In the genomic region with DNA sequence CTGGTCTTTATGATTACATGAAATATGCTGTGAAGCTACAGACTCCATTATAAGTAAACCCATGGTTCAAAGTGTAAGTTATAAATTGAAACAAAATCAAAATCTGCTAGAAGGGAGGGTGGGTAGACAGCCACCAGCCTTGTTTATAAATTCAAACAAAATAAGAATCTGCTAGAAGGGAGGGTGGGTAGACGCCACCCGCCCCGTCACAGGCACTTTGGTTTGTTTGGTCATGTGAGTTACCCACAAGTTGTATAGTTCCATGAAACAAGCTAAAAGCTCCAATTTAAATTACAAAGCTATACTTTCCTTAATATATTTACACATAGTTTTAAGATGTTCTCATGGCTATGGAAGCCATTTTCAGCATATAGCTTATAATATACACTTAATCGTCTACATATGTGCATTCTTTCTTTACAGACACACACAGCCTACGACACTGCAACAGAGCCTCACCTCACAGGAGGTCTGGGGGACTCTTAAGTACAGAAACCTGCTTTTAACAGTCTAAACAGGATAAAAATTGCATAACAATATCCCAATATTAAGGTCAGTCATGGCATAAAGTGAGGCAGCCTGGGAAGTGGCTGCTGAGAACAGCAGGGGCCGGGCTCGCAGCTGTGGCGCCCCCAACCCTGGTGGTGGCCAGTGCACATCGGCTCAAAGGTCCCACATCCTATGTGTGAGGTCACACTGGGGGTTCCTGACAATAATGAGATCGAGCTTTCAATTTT, we compare ENCODE assay signal across 23 cellular contexts. TPM values are rescaled to one million over a fixed set of nuclear protein-coding genes. Genes with fewer than 3 reads are reported as not detected.
DNase-seq lines count a peak whose midpoint lies in the region; ATAC-seq and TF ChIP-seq lines count a peak whose summit lies in the region.
"Had no signal": no experiment of that assay in that cellular context is flagged by ENCODE, and none has a peak within 500 bp of the region (broad histone marks: within the 10 kb centered on the region; RNA-seq: fewer than 3 reads in every experiment).

No MANE protein-coding gene starts in this region.

- no peak overlapping the region for H3K4me3 ChIP-seq in WERI-Rb-1 (ENCODE audit: low read depth, low read length)
- no peak overlapping the region for H3K4me3 ChIP-seq in sigmoid colon
- no peak overlapping the region for H3K4me3 ChIP-seq in right cardiac atrium (ENCODE audit: low read length)
- H3K4me3 ChIP-seq: heart right ventricle, pancreas, tibial artery had no signal

- no peak for TF ChIP-seq POLR2A in sigmoid colon (IDR thresholded peaks at IDR 0.05)

- H3K27ac ChIP-seq in WERI-Rb-1 = no peak overlapping the region
- H3K27ac ChIP-seq in sigmoid colon = peak overlapping the region; percentile 40 to 69 (median 46)
- no peak overlapping the region for H3K27ac ChIP-seq in right cardiac atrium (ENCODE audit: low read length)
- H3K27ac ChIP-seq: heart right ventricle, pancreas, tibial artery had no signal

- H3K9me3 ChIP-seq in WERI-Rb-1 (ENCODE audit: severe bottlenecking) (no peaks in the 10 kb centered on the region), sigmoid colon (no peaks in the 10 kb centered on the region), right cardiac atrium (ENCODE audit: control insufficient read depth, low read length) (no peaks in the 10 kb centered on the region)
- H3K9me3 ChIP-seq: heart right ventricle, pancreas, tibial artery had no signal

- DNase-seq in activated CD8-positive, alpha-beta T cell treated with anti-CD3 and anti-CD28 coated beads for 36 hours = no peak
- DNase-seq in activated CD8-positive, alpha-beta T cell treated with anti-CD3 and anti-CD28 coated beads, Interleukin-2, amount 10 ng/mL, durations not matched to agents 7 days and 5 days = no peak
- DNase-seq in WERI-Rb-1 (no peak), iPS-NIHi11 (ENCODE audit: low spot score) (peak; percentile 57), sigmoid colon (no peak), cerebellar nuclear complex (lab: John Stamatoyannopoulos, UW) (no peak), right cardiac atrium (no peak)
- DNase-seq: activated CD4-positive, alpha-beta memory T cell treated with anti-CD3 and anti-CD28 coated beads for 36 hours; activated gamma-delta T cell treated with Interleukin-2 at 50 U/mL for 16 hours; CD8-positive, alpha-beta T cell; foreskin fibroblast; heart right ventricle; Karpas-422; left ventricle myocardium superior; NCI-H345; NCI-H774; pancreas; stimulated activated naive CD8-positive, alpha-beta T cell treated with anti-CD3 and anti-CD28 coated beads, Interleukin-15, amount 100 ng/mL, for 72 hours; tibial artery had no signal

- no peaks in the 10 kb centered on the region for H3K27me3 ChIP-seq in WERI-Rb-1 (ENCODE audit: insufficient read depth, low read depth, severe bottlenecking)
- H3K27me3 ChIP-seq in sigmoid colon = no peaks in the 10 kb centered on the region
- H3K27me3 ChIP-seq in right cardiac atrium (ENCODE audit: control insufficient read depth, insufficient read depth) = no peaks in the 10 kb centered on the region
- H3K27me3 ChIP-seq: heart right ventricle, pancreas, tibial artery had no signal

- POLR2A ChIA-PET in activated CD8-positive, alpha-beta T cell treated with anti-CD3 and anti-CD28 coated beads for 36 hours (lab: Charles Lee) = interaction anchor here (0.9 kb wide), 1 partner anchor 28 kb away, joined by 4 read pairs; a partner anchor contains a TSS
- POLR2A ChIA-PET in activated CD8-positive, alpha-beta T cell treated with anti-CD3 and anti-CD28 coated beads, Interleukin-2, amount 10 ng/mL, durations not matched to agents 7 days and 5 days (lab: Charles Lee) = no interaction called here

- H3K4me1 ChIP-seq in sigmoid colon = no peaks in the 10 kb centered on the region
- H3K4me1 ChIP-seq in right cardiac atrium (ENCODE audit: control insufficient read depth, insufficient read depth, low read length) = no peaks in the 10 kb centered on the region
- H3K4me1 ChIP-seq: pancreas, tibial artery had no signal

- no peaks in the 10 kb centered on the region; the same call in none of the 2 replicates for H3K36me3 ChIP-seq in WERI-Rb-1
- peaks cover 19 to 81% (median 26%) of the 10 kb centered on the region in 4 donors for H3K36me3 ChIP-seq in sigmoid colon

- peak; percentile 27 for ATAC-seq in activated CD8-positive, alpha-beta T cell treated with anti-CD3 and anti-CD28 coated beads for 36 hours
- ATAC-seq in activated CD8-positive, alpha-beta T cell treated with anti-CD3 and anti-CD28 coated beads, Interleukin-2, amount 10 ng/mL, durations not matched to agents 7 days and 5 days = no peak
- ATAC-seq in right cardiac atrium (no peak), GM21717 (IDR thresholded peaks at IDR 0.05; ENCODE audit: unreplicated experiment) (no peak)
- ATAC-seq: CD8-positive, alpha-beta T cell; heart right ventricle; left ventricle myocardium superior; pancreas; stimulated activated naive CD8-positive, alpha-beta T cell treated with anti-CD3 and anti-CD28 coated beads, Interleukin-15, amount 100 ng/mL, for 72 hours had no signal

- H3K27me3 Mint-ChIP-seq in activated CD8-positive, alpha-beta T cell treated with anti-CD3 and anti-CD28 coated beads for 36 hours = no peaks in the 10 kb centered on the region
- H3K27me3 Mint-ChIP-seq in activated CD8-positive, alpha-beta T cell treated with anti-CD3 and anti-CD28 coated beads, Interleukin-2, amount 10 ng/mL, durations not matched to agents 7 days and 5 days (ENCODE audit: low read depth) = no peaks in the 10 kb centered on the region
- H3K27me3 Mint-ChIP-seq: activated CD4-positive, alpha-beta memory T cell treated with anti-CD3 and anti-CD28 coated beads for 36 hours; brain; stimulated activated naive CD8-positive, alpha-beta T cell treated with anti-CD3 and anti-CD28 coated beads, Interleukin-15, amount 100 ng/mL, for 72 hours had no signal

- intact Hi-C loops in activated CD8-positive, alpha-beta T cell treated with anti-CD3 and anti-CD28 coated beads for 36 hours (cut with micrococcal nuclease) = no loop called here
- intact Hi-C loops in sigmoid colon (cut with DNase I) (no loop called here), right cardiac atrium (cut with DNase I) (no loop called here)

- CTCF ChIA-PET in activated CD8-positive, alpha-beta T cell treated with anti-CD3 and anti-CD28 coated beads for 36 hours (lab: Charles Lee) = interaction anchor here (1.0 to 1.8 kb wide), 2 partner anchors 9 to 18 kb away, joined by 3 read pairs; no protein-coding TSS in a partner anchor
- CTCF ChIA-PET in activated CD8-positive, alpha-beta T cell treated with anti-CD3 and anti-CD28 coated beads, Interleukin-2, amount 10 ng/mL, durations not matched to agents 7 days and 5 days (lab: Charles Lee) = interaction anchor here (1.1 to 1.8 kb wide), 3 partner anchors 13 to 244 kb away, joined by 3 to 7 read pairs (median 5); no protein-coding TSS in a partner anchor

- H3K9me3 Mint-ChIP-seq in activated CD8-positive, alpha-beta T cell treated with anti-CD3 and anti-CD28 coated beads for 36 hours = no peaks in the 10 kb centered on the region
- H3K9me3 Mint-ChIP-seq in activated CD8-positive, alpha-beta T cell treated with anti-CD3 and anti-CD28 coated beads, Interleukin-2, amount 10 ng/mL, durations not matched to agents 7 days and 5 days (ENCODE audit: insufficient read depth) = no peaks in the 10 kb centered on the region
- H3K9me3 Mint-ChIP-seq: activated CD4-positive, alpha-beta memory T cell treated with anti-CD3 and anti-CD28 coated beads for 36 hours; brain; CD8-positive, alpha-beta T cell; mesothelial cell of epicardium; nephron; stimulated activated naive CD8-positive, alpha-beta T cell treated with anti-CD3 and anti-CD28 coated beads, Interleukin-15, amount 100 ng/mL, for 72 hours had no signal

- no peak overlapping the region for H3K27ac Mint-ChIP-seq in activated CD8-positive, alpha-beta T cell treated with anti-CD3 and anti-CD28 coated beads for 36 hours
- no peak overlapping the region for H3K27ac Mint-ChIP-seq in activated CD8-positive, alpha-beta T cell treated with anti-CD3 and anti-CD28 coated beads, Interleukin-2, amount 10 ng/mL, durations not matched to agents 7 days and 5 days
- H3K27ac Mint-ChIP-seq: nephron had no signal

- peaks cover 4% of the 10 kb centered on the region for H3K4me1 Mint-ChIP-seq in activated CD8-positive, alpha-beta T cell treated with anti-CD3 and anti-CD28 coated beads for 36 hours (ENCODE audit: low read depth)
- peaks cover 14% of the 10 kb centered on the region for H3K4me1 Mint-ChIP-seq in activated CD8-positive, alpha-beta T cell treated with anti-CD3 and anti-CD28 coated beads, Interleukin-2, amount 10 ng/mL, durations not matched to agents 7 days and 5 days (ENCODE audit: low read depth)
- H3K4me1 Mint-ChIP-seq: mesothelial cell of epicardium; stimulated activated naive CD8-positive, alpha-beta T cell treated with anti-CD3 and anti-CD28 coated beads, Interleukin-15, amount 100 ng/mL, for 72 hours had no signal

- H3K36me3 Mint-ChIP-seq in activated CD8-positive, alpha-beta T cell treated with anti-CD3 and anti-CD28 coated beads for 36 hours (ENCODE audit: low read depth) = peaks cover 25% of the 10 kb centered on the region
- H3K36me3 Mint-ChIP-seq in activated CD8-positive, alpha-beta T cell treated with anti-CD3 and anti-CD28 coated beads, Interleukin-2, amount 10 ng/mL, durations not matched to agents 7 days and 5 days (ENCODE audit: low read depth) = peaks cover 55% of the 10 kb centered on the region

- no peak for TF ChIP-seq EP300 in sigmoid colon (IDR thresholded peaks at IDR 0.05)

- WGBS in sigmoid colon, 2 donors = 88 to 93% methylated on average over 10 of the region's 10 CpGs
- WGBS in right cardiac atrium = 89% methylated on average over 10 of the region's 10 CpGs

- no peak overlapping the region for H3K4me3 Mint-ChIP-seq in activated CD8-positive, alpha-beta T cell treated with anti-CD3 and anti-CD28 coated beads for 36 hours
- no peak overlapping the region for H3K4me3 Mint-ChIP-seq in activated CD8-positive, alpha-beta T cell treated with anti-CD3 and anti-CD28 coated beads, Interleukin-2, amount 10 ng/mL, durations not matched to agents 7 days and 5 days
- H3K4me3 Mint-ChIP-seq: activated CD4-positive, alpha-beta memory T cell treated with anti-CD3 and anti-CD28 coated beads for 36 hours; brain; CD8-positive, alpha-beta T cell; mesothelial cell of epicardium; nephron; stimulated activated naive CD8-positive, alpha-beta T cell treated with anti-CD3 and anti-CD28 coated beads, Interleukin-15, amount 100 ng/mL, for 72 hours had no signal

- TF ChIP-seq CTCF in activated CD8-positive, alpha-beta T cell treated with anti-CD3 and anti-CD28 coated beads for 36 hours (IDR thresholded peaks at IDR 0.05) = no peak
- TF ChIP-seq CTCF in WERI-Rb-1 (IDR thresholded peaks at IDR 0.05; ENCODE audit: low read depth, low read length) (0 out of 2 replicates have a peak, but pooled peaks have one; percentile 9), sigmoid colon (IDR thresholded peaks at IDR 0.05) (no peak)

RNA-seq across cellular contexts. Expression of a gene that starts 28.0 kb away (rescaled TPM):
- total RNA-seq in activated CD8-positive, alpha-beta T cell treated with anti-CD3 and anti-CD28 coated beads for 36 hours = 100 to 1,000 TPM; 108 to 113 TPM
- total RNA-seq in activated CD8-positive, alpha-beta T cell treated with anti-CD3 and anti-CD28 coated beads, Interleukin-2, amount 10 ng/mL, durations not matched to agents 7 days and 5 days = 100 to 1,000 TPM; 154 TPM
- total RNA-seq in sigmoid colon = 1 to 10 TPM; 3.0 to 7.1 (median 5.1) TPM
- polyA plus RNA-seq in sigmoid colon = 10 to 100 TPM in 1 of 3 donors, 1 to 10 TPM in 2; 1.2 to 11.5 (median 4.2) TPM
- 1 to 10 TPM; 5.3 to 8.5 (median 6.8) TPM for total RNA-seq in right cardiac atrium
- 2.3 TPM for polyA plus RNA-seq in right cardiac atrium

Comparison
In these comparisons a context has a peak if more than half of its experiments do, and no peak if none do; other contexts are left out.
1. H3K27ac ChIP-seq: peak in sigmoid colon (4 of 4); none in WERI-Rb-1 (single experiment) and right cardiac atrium (single experiment).
2. RNA of a gene that starts 28.0 kb away (total RNA-seq): 154 TPM in activated CD8-positive, alpha-beta T cell treated with anti-CD3 and anti-CD28 coated beads, Interleukin-2, amount 10 ng/mL, durations not matched to agents 7 days and 5 days and 108 to 113 TPM in activated CD8-positive, alpha-beta T cell treated with anti-CD3 and anti-CD28 coated beads for 36 hours; 5.3 to 8.5 TPM in right cardiac atrium and 3.0 to 7.1 TPM in sigmoid colon; every median in the first group is over 10 times any median in the second.